Comparison of ENCODE assay signal across 22 cellular contexts in the genomic region with DNA sequence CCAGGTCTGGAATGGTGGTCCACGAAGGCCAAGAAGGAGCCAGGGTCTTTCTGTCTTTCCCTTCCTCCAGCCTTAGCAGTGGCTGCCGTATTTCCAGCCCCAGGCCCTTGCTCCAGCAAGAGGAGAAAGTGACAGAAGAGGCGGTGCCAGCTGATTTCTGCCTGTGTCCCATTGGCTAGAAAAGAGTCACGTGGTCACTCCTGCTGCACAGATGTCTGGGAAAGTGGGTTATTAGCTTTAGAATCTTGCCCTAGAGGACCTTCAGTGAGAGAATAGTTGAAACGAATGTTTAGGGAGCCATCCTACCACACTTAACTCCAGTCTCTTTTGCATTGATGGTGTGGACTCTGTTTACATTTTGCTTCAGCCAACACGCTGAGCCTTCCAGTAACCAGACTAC.
"Had no signal": no experiment of that assay in that cellular context is flagged by ENCODE, and none has a peak within 500 bp of the region (broad histone marks: within the 10 kb centered on the region; RNA-seq: fewer than 3 reads in every experiment).

No MANE protein-coding gene starts in this region.

- H3K9me3 ChIP-seq: breast epithelium, pancreas, right atrium auricular region, suprapubic skin, tibial nerve had no signal

- H3K27ac ChIP-seq: breast epithelium, pancreas, right atrium auricular region, suprapubic skin, tibial nerve had no signal

- H3K36me3 Mint-ChIP-seq: naive thymus-derived CD4-positive, alpha-beta T cell had no signal

- H3K4me1 Mint-ChIP-seq: activated T-helper 17 cell treated with anti-CD3 and anti-CD28 coated beads, Interleukin-2, amount 50 U/mL, for 72 hours had no signal

- H3K36me3 ChIP-seq: breast epithelium, pancreas, right atrium auricular region, suprapubic skin, tibial nerve had no signal

- H3K4me1 ChIP-seq: breast epithelium, pancreas, right atrium auricular region, suprapubic skin, tibial nerve had no signal

- H3K9me3 Mint-ChIP-seq: activated CD8-positive, alpha-beta T cell treated with anti-CD3 and anti-CD28 coated beads for 36 hours; activated T-cell treated with anti-CD3 and anti-CD28 coated beads, Interleukin-2, amount 50 U/mL, for 4 hours; activated T-helper 17 cell treated with anti-CD3 and anti-CD28 coated beads, Interleukin-2, amount 50 U/mL, for 72 hours; naive thymus-derived CD4-positive, alpha-beta T cell had no signal

- H3K27ac Mint-ChIP-seq: activated CD8-positive, alpha-beta T cell treated with anti-CD3 and anti-CD28 coated beads for 36 hours; activated T-helper 17 cell treated with anti-CD3 and anti-CD28 coated beads, Interleukin-2, amount 50 U/mL, for 72 hours; naive thymus-derived CD4-positive, alpha-beta T cell had no signal

- H3K27me3 Mint-ChIP-seq: activated CD8-positive, alpha-beta T cell treated with anti-CD3 and anti-CD28 coated beads for 36 hours; activated T-helper 17 cell treated with anti-CD3 and anti-CD28 coated beads, Interleukin-2, amount 50 U/mL, for 72 hours; naive thymus-derived CD4-positive, alpha-beta T cell had no signal

- H3K4me3 ChIP-seq: breast epithelium, pancreas, right atrium auricular region, suprapubic skin, tibial nerve had no signal

- H3K4me3 Mint-ChIP-seq: activated CD8-positive, alpha-beta T cell treated with anti-CD3 and anti-CD28 coated beads for 36 hours; activated T-cell treated with anti-CD3 and anti-CD28 coated beads, Interleukin-2, amount 50 U/mL, for 4 hours; activated T-helper 17 cell treated with anti-CD3 and anti-CD28 coated beads, Interleukin-2, amount 50 U/mL, for 72 hours; naive thymus-derived CD4-positive, alpha-beta T cell had no signal

- DNase-seq: activated CD4-positive, alpha-beta T cell treated with anti-CD3 and anti-CD28 coated beads, Interleukin-2, amount 50 U/mL, for 1 hour; activated CD8-positive, alpha-beta T cell treated with anti-CD3 and anti-CD28 coated beads for 36 hours; activated gamma-delta T cell treated with Interleukin-2 at 50 U/mL for 16 hours; activated naive CD4-positive, alpha-beta T cell treated with anti-CD3 and anti-CD28 coated beads, Interleukin-2, amount 50 U/mL, for 16 hours; activated T-cell treated with anti-CD3 and anti-CD28 coated beads, Interleukin-2, amount 50 U/mL, for 4 hours; amniotic stem cell; central memory CD4-positive, alpha-beta T cell; foreskin fibroblast; head of caudate nucleus; hippocampal formation; midbrain; naive thymus-derived CD4-positive, alpha-beta T cell; nucleus accumbens; pancreas; stimulated activated CD4-positive, alpha-beta T cell treated with anti-CD3 and anti-CD28 coated beads, Interleukin-15, amount 100 ng/mL, for 24 hours; stimulated activated naive CD4-positive, alpha-beta T cell; T1000 had no signal

- ATAC-seq: activated CD8-positive, alpha-beta T cell treated with anti-CD3 and anti-CD28 coated beads for 36 hours; activated T-cell treated with anti-CD3 and anti-CD28 coated beads, Interleukin-2, amount 50 U/mL, for 4 hours; activated T-helper 17 cell treated with anti-CD3 and anti-CD28 coated beads, Interleukin-2, amount 50 U/mL, for 72 hours; naive thymus-derived CD4-positive, alpha-beta T cell; pancreas had no signal

- H3K27me3 ChIP-seq: pancreas, right atrium auricular region, suprapubic skin, tibial nerve had no signal
